In the genomic region with DNA sequence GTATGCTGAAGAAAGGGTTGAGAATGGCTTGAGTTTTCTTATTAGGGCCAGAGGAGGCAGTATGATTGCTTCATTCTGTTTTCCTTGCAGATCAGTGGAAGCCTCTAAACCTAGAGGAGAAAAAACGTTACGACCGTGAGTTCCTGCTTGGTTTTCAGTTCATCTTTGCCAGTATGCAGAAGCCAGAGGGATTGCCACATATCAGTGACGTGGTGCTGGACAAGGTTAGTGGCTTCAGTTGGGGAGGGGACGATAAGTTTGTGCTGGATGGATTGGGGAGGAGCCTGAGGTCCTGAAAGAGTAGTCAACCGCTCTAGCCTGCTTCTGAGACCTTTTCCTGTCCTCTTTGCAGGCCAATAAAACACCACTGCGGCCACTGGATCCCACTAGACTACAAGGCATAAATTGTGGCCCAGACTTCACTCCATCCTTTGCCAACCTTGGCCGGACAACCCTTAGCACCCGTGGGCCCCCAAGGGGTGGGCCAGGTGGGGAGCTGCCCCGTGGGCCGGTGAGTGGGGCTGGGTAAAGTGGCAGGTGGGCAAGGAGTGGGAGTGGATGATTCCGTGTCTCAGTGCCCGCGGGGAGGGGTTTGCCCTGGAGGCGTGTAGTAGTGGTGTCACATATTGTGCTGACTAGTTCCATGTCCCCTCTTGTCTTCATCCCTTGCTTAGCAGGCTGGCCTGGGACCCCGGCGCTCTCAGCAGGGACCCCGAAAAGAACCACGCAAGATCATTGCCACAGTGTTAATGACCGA, we compare ENCODE assay signal across 1 cellular context.
TF ChIP-seq lines count a peak whose summit lies in the region.

No MANE protein-coding gene starts in this region.

TF ChIP-seq in HepG2, 621 proteins besides CTCF, POLR2A, EP300 and RAD21:
- TF ChIP-seq AGO2 (optimal IDR thresholded peaks at IDR 0.05; ENCODE audit: low read depth, low read length) (peak; percentile 89), JUND (CRISPR knock-in tag; IDR thresholded peaks at IDR 0.05) (no peak), RBFOX2 (IDR thresholded peaks at IDR 0.05; ENCODE audit: low read depth, low read length) (peak; percentile 62; the same call in 1 of the 2 replicates), THAP11 (CRISPR knock-in tag; IDR thresholded peaks at IDR 0.05) (no peak)
- TF ChIP-seq, protein P1, sequence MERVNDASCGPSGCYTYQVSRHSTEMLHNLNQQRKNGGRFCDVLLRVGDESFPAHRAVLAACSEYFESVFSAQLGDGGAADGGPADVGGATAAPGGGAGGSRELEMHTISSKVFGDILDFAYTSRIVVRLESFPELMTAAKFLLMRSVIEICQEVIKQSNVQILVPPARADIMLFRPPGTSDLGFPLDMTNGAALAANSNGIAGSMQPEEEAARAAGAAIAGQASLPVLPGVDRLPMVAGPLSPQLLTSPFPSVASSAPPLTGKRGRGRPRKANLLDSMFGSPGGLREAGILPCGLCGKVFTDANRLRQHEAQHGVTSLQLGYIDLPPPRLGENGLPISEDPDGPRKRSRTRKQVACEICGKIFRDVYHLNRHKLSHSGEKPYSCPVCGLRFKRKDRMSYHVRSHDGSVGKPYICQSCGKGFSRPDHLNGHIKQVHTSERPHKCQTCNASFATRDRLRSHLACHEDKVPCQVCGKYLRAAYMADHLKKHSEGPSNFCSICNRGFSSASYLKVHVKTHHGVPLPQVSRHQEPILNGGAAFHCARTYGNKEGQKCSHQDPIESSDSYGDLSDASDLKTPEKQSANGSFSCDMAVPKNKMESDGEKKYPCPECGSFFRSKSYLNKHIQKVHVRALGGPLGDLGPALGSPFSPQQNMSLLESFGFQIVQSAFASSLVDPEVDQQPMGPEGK (CRISPR knock-in tag; IDR thresholded peaks at IDR 0.05), result no peak
